In genomic region chr2:128374001-128374710, GRCh38 we compare ENCODE assay signal across 10 cellular contexts. TPM values are rescaled to one million over a fixed set of nuclear protein-coding genes. Genes with fewer than 3 reads are reported as not detected.
DNase-seq lines count a peak whose midpoint lies in the region; TF ChIP-seq lines count a peak whose summit lies in the region.
"Had no signal": no experiment of that assay in that cellular context is flagged by ENCODE, and none has a peak within 500 bp of the region (broad histone marks: within the 10 kb centered on the region; RNA-seq: fewer than 3 reads in every experiment).

No MANE protein-coding gene starts in this region.

- no peak for TF ChIP-seq CTCF in foreskin fibroblast (IDR thresholded peaks at IDR 0.05; ENCODE audit: low read depth, low read length)

- no peaks in the 10 kb centered on the region for H3K36me3 Mint-ChIP-seq in T-helper 2 cell treated with Interferon-gamma antibody and Interleukin-4, amounts not matched to agents 5 μg/mL and 100 μg/mL, for 36 hours (ENCODE audit: low read depth)

- H3K27me3 Mint-ChIP-seq in T-helper 2 cell treated with Interferon-gamma antibody and Interleukin-4, amounts not matched to agents 5 μg/mL and 100 μg/mL, for 36 hours (ENCODE audit: low read depth), result peaks cover 6% of the 10 kb centered on the region

- H3K4me1 ChIP-seq in SJCRH30, result peaks cover 39% of the 10 kb centered on the region

- peaks cover 6% of the 10 kb centered on the region for H3K4me1 Mint-ChIP-seq in T-helper 2 cell treated with Interferon-gamma antibody and Interleukin-4, amounts not matched to agents 5 μg/mL and 100 μg/mL, for 36 hours (ENCODE audit: low read depth)

- no peaks in the 10 kb centered on the region for H3K9me3 ChIP-seq in SJCRH30 (replicated peaks)

- no peaks in the 10 kb centered on the region for H3K9me3 Mint-ChIP-seq in T-helper 2 cell treated with Interferon-gamma antibody and Interleukin-4, amounts not matched to agents 5 μg/mL and 100 μg/mL, for 36 hours

- H3K27me3 ChIP-seq in SJCRH30, result no peaks in the 10 kb centered on the region

- H3K36me3 ChIP-seq in SJCRH30, result no peaks in the 10 kb centered on the region

- peak overlapping the region; percentile 42; the same call in 1 of the 2 replicates for H3K27ac ChIP-seq in SJCRH30

- H3K4me3 Mint-ChIP-seq in T-helper 2 cell treated with Interferon-gamma antibody and Interleukin-4, amounts not matched to agents 5 μg/mL and 100 μg/mL, for 36 hours, result no peak overlapping the region

- no peak overlapping the region for H3K27ac Mint-ChIP-seq in T-helper 2 cell treated with Interferon-gamma antibody and Interleukin-4, amounts not matched to agents 5 μg/mL and 100 μg/mL, for 36 hours

- DNase-seq in DMS79 (lab: John Stamatoyannopoulos, UW) (peak; percentile 34), SJCRH30 (peak; percentile 79 to 85), foreskin fibroblast (peak; percentile 70 to 81), renal cortical epithelial cell (ENCODE audit: low read depth) (peak; percentile 38), T-helper 9 cell (no peak), DMS 273 (lab: John Stamatoyannopoulos, UW; ENCODE audit: unreplicated experiment) (no peak), GM19240 (ENCODE audit: insufficient read length, low spot score) (no peak)
- DNase-seq in T-helper 2 cell treated with Interferon-gamma antibody and Interleukin-4, amounts not matched to agents 5 μg/mL and 100 μg/mL, for 36 hours (ENCODE audit: low spot score), result no peak
- DNase-seq: activated T-cell treated with anti-CD3 and anti-CD28 coated beads, Interleukin-2, amount 50 U/mL, for 48 hours; T-helper 1 cell had no signal

- H3K4me3 ChIP-seq in SJCRH30, result no peak overlapping the region
- H3K4me3 ChIP-seq in foreskin fibroblast (ENCODE audit: low read depth in 1 of 2, low read length in 2 of 2), result no peak overlapping the region

RNA-seq across cellular contexts. Expression of gene HS6ST1, which starts 55.5 kb away (rescaled TPM):
- 18.8 and 20.0 TPM in 2 replicates for total RNA-seq in SJCRH30 (2014; rRNA removed; shearing (Covaris generic))
- total RNA-seq in renal cortical epithelial cell, result 9.2 and 32.4 TPM in 2 replicates

Comparison
In these comparisons a context has a peak if more than half of its experiments do, and no peak if none do; other contexts are left out.
1. DNase-seq: peak in DMS79 (single experiment), SJCRH30 (2 of 2), foreskin fibroblast (2 of 2) and renal cortical epithelial cell (single experiment); none in T-helper 2 cell treated with Interferon-gamma antibody and Interleukin-4, amounts not matched to agents 5 μg/mL and 100 μg/mL, for 36 hours (single experiment), T-helper 9 cell (single experiment), DMS 273 (single experiment) and GM19240 (single experiment).